In the genomic region with DNA sequence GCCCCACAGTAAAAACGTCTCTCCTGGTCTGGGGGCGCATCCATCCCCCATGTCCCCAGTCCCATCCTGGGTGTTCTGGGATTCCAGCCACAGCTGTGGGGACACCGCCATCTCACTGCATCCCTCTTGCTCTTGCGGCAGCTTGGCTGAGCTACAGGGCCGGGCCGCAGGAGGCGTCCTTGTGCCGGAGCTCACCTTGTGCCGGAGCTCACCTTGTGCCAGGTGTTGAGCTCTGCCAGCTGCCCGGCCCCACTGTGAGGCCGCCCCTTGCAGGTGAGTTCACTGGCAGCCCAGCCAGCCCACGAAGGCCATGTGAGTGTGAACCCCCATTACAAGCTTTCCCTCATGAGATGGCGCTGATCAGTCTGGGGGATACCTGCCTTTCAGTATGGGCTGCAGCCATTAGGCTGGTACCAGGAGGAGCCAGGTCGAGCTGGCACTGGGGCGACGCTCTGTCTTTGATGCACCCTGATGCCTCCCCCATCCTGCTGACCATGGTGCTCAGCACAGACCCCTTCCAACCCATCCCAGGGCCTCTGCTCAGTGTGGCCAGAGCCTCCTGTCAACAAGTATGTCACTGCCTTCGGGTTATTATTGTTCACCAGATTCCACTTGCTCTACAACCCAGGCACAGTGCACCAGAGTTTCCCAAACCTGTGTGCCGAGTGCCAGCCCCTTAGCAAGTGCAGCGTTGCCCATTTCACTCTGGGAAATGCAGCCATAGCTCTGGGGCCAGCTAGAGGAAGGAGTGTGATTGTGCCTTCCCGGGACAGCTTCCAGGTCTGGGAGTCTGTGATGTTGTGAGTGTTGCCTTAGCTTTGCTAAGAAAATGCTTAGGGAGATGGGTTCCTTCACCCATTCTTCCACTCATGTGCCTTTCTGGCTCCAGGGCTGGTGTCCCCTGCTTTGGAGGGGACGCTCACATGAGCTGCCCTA, we compare ENCODE assay signal across 14 cellular contexts.
DNase-seq lines count a peak whose midpoint lies in the region; ATAC-seq, FAIRE-seq and TF ChIP-seq lines count a peak whose summit lies in the region.
"Had no signal": no experiment of that assay in that cellular context is flagged by ENCODE, and none has a peak within 500 bp of the region (broad histone marks: within the 10 kb centered on the region; RNA-seq: fewer than 3 reads in every experiment).

No MANE protein-coding gene starts in this region.

- H3K9ac ChIP-seq in endodermal cell (ENCODE audit: extremely low read depth, low read length, poor library complexity, severe bottlenecking) = no peak overlapping the region
- H3K9ac ChIP-seq: BLaER1 treated with 17β-estradiol and CSF1 and Interleukin-3, amounts not matched to agents 10 nM and 100 nM had no signal

- H3K27me3 ChIP-seq in endodermal cell (ENCODE audit: control insufficient read depth, insufficient read depth, low read length, poor library complexity, severe bottlenecking) = no peaks in the 10 kb centered on the region
- H3K27me3 ChIP-seq: BLaER1 treated with 17β-estradiol and CSF1 and Interleukin-3, amounts not matched to agents 10 nM and 100 nM had no signal

- H3K4me1 Mint-ChIP-seq in activated naive CD8-positive, alpha-beta T cell treated with anti-CD3 and anti-CD28 coated beads, Interleukin-2, amount 50 U/mL, for 24 hours = peaks cover 55% of the 10 kb centered on the region
- H3K4me1 Mint-ChIP-seq in activated naive CD8-positive, alpha-beta T cell treated with anti-CD3 and anti-CD28 coated beads for 36 hours = peaks cover 62% of the 10 kb centered on the region
- no peaks in the 10 kb centered on the region for H3K4me1 Mint-ChIP-seq in endodermal cell
- H3K4me1 Mint-ChIP-seq in neural crest cell = peaks cover 79% of the 10 kb centered on the region

- peaks cover 6% of the 10 kb centered on the region for H3K9me3 Mint-ChIP-seq in activated naive CD8-positive, alpha-beta T cell treated with anti-CD3 and anti-CD28 coated beads, Interleukin-2, amount 50 U/mL, for 24 hours
- peaks cover 4% of the 10 kb centered on the region for H3K9me3 Mint-ChIP-seq in activated naive CD8-positive, alpha-beta T cell treated with anti-CD3 and anti-CD28 coated beads for 36 hours
- H3K9me3 Mint-ChIP-seq in endodermal cell = no peaks in the 10 kb centered on the region
- H3K9me3 Mint-ChIP-seq in neural crest cell = no peaks in the 10 kb centered on the region

- H3K4me3 Mint-ChIP-seq in activated naive CD8-positive, alpha-beta T cell treated with anti-CD3 and anti-CD28 coated beads, Interleukin-2, amount 50 U/mL, for 24 hours = no peak overlapping the region
- H3K4me3 Mint-ChIP-seq in activated naive CD8-positive, alpha-beta T cell treated with anti-CD3 and anti-CD28 coated beads for 36 hours = no peak overlapping the region
- no peak overlapping the region for H3K4me3 Mint-ChIP-seq in endodermal cell
- no peak overlapping the region for H3K4me3 Mint-ChIP-seq in neural crest cell

- FAIRE-seq in HTR-8/SVneo (lab: Jason Lieb, UNC) = no peak

- peak overlapping the region; percentile 10 for H3K27ac Mint-ChIP-seq in activated naive CD8-positive, alpha-beta T cell treated with anti-CD3 and anti-CD28 coated beads, Interleukin-2, amount 50 U/mL, for 24 hours
- H3K27ac Mint-ChIP-seq in activated naive CD8-positive, alpha-beta T cell treated with anti-CD3 and anti-CD28 coated beads for 36 hours = no peak overlapping the region
- H3K27ac Mint-ChIP-seq in endodermal cell (peak overlapping the region; percentile 18), neural crest cell (ENCODE audit: unreplicated experiment) (peak overlapping the region; percentile 85)

- H3K4me1 ChIP-seq in endodermal cell (ENCODE audit: control insufficient read depth, insufficient read depth, low read length) = no peaks in the 10 kb centered on the region

- H3K36me3 ChIP-seq in endodermal cell (ENCODE audit: control insufficient read depth, insufficient read depth, low read length) = no peaks in the 10 kb centered on the region

- H3K4me3 ChIP-seq in endodermal cell (ENCODE audit: low read length) = no peak overlapping the region
- H3K4me3 ChIP-seq: BLaER1 treated with 17β-estradiol and CSF1 and Interleukin-3, amounts not matched to agents 10 nM and 100 nM had no signal

- H3K27me3 Mint-ChIP-seq in activated naive CD8-positive, alpha-beta T cell treated with anti-CD3 and anti-CD28 coated beads, Interleukin-2, amount 50 U/mL, for 24 hours = no peaks in the 10 kb centered on the region
- no peaks in the 10 kb centered on the region for H3K27me3 Mint-ChIP-seq in activated naive CD8-positive, alpha-beta T cell treated with anti-CD3 and anti-CD28 coated beads for 36 hours
- H3K27me3 Mint-ChIP-seq in endodermal cell (ENCODE audit: insufficient read depth) (no peaks in the 10 kb centered on the region), neural crest cell (ENCODE audit: low read depth) (no peaks in the 10 kb centered on the region)

- DNase-seq in activated naive CD8-positive, alpha-beta T cell treated with anti-CD3 and anti-CD28 coated beads, Interleukin-2, amount 50 U/mL, for 24 hours = no peak
- no peak for DNase-seq in activated naive CD8-positive, alpha-beta T cell treated with anti-CD3 and anti-CD28 coated beads for 36 hours
- peak; percentile 40 for DNase-seq in endodermal cell
- DNase-seq in neural crest cell (ENCODE audit: low read depth, low spot score) = no peak
- DNase-seq in GM19240 (ENCODE audit: insufficient read length, low spot score) = no peak
- DNase-seq in activated CD8-positive, alpha-beta memory T cell treated with anti-CD3 and anti-CD28 coated beads for 24 hours = no peak
- DNase-seq in HTR-8/SVneo (ENCODE audit: insufficient read length, low spot score) = no peak
- DNase-seq: DMS 273 treated with DMSO at 0.1 percent for 48 hours, Kasumi-1, NCI-H2029, NCI-H2171 treated with DMSO at 0.1 percent for 48 hours, NCI-H510A had no signal

- TF ChIP-seq CTCF in endodermal cell (conservative IDR thresholded peaks at IDR 0.05) (no peak), neural crest cell (conservative IDR thresholded peaks at IDR 0.05) (no peak)

- H3K36me3 Mint-ChIP-seq in activated naive CD8-positive, alpha-beta T cell treated with anti-CD3 and anti-CD28 coated beads, Interleukin-2, amount 50 U/mL, for 24 hours (ENCODE audit: low read depth) = peaks cover 6% of the 10 kb centered on the region
- H3K36me3 Mint-ChIP-seq in activated naive CD8-positive, alpha-beta T cell treated with anti-CD3 and anti-CD28 coated beads for 36 hours = peaks cover 14% of the 10 kb centered on the region
- H3K36me3 Mint-ChIP-seq in endodermal cell (ENCODE audit: low read depth) (peaks cover 3% of the 10 kb centered on the region), neural crest cell (ENCODE audit: low read depth) (peaks cover 3% of the 10 kb centered on the region)

- no peak for ATAC-seq in activated naive CD8-positive, alpha-beta T cell treated with anti-CD3 and anti-CD28 coated beads, Interleukin-2, amount 50 U/mL, for 24 hours

- no peaks in the 10 kb centered on the region for H3K9me3 ChIP-seq in endodermal cell (ENCODE audit: control insufficient read depth, low read length)
- H3K9me3 ChIP-seq: BLaER1 treated with 17β-estradiol and CSF1 and Interleukin-3, amounts not matched to agents 10 nM and 100 nM had no signal

- 96 to 98% methylated on average over 14 to 21 of the region's 21 CpGs for WGBS in endodermal cell (ENCODE audit: insufficient coverage in 1 of 2, insufficient read length in 1 of 2), 2 experiments

- no peak overlapping the region for H3K27ac ChIP-seq in endodermal cell (ENCODE audit: low read depth, low read length)
- peak overlapping the region; percentile 98 for H3K27ac ChIP-seq in temporal lobe (ENCODE audit: low read depth, low read length)
